7 cellular contexts compared by ENCODE assay signal in the genomic region with DNA sequence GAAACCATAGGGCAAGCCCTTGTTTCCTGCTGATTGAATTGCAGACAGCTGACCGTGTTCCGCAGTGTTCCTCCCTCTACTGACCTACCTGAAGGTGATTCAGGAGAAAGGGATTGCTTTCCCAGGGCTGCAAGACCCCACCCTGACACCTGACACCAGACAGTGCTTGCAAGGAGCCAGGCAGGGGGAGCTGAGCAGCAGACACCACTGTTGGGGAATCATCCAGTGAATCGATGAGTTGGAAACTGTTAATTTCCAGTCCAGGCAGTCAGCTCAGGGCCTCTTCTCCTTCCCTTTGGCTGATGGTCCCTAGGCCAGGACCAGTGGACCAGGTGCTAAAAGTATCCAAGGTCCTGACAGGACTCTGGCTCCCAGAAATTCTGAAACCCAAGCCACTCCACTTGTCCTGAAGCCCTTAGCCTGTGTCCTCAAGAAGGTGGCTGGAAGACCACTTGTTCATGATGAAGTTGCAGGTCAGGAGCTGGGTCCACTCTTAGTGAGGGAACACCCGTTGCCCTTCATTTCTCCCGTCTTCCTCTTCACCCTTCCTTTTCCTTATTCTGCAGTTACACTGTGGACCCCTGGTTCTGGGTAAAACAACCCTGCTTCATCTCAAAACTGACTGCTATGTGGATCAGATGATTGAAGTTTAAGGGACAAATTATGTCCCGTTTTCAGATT. TPM values are rescaled to one million over a fixed set of nuclear protein-coding genes. Genes with fewer than 3 reads are reported as not detected.
DNase-seq lines count a peak whose midpoint lies in the region; ATAC-seq and TF ChIP-seq lines count a peak whose summit lies in the region.

No MANE protein-coding gene starts in this region.

- DNase-seq in ELF-1 (ENCODE audit: low read depth, low spot score) (peak; percentile 78), NCI-H69 (lab: John Stamatoyannopoulos, UW) (peak; percentile 52), osteoblast (ENCODE audit: insufficient read length, low spot score, missing footprints) (peak; percentile 75), inferior parietal cortex (ENCODE audit: extremely low spot score) (no peak)

- no peaks in the 10 kb centered on the region for H3K27me3 ChIP-seq in duodenal mucosa (ENCODE audit: control insufficient read depth in 1 of 2, insufficient read depth in 2 of 2, low read length in 2 of 2)
- no peaks in the 10 kb centered on the region for H3K27me3 ChIP-seq in osteoblast (ENCODE audit: insufficient read depth, low read length)

- H3K36me3 ChIP-seq in duodenal mucosa (ENCODE audit: control insufficient read depth in 1 of 2, insufficient read depth in 2 of 2, low read length in 2 of 2) (peaks cover 22 to 41% of the 10 kb centered on the region in 2 donors), osteoblast (ENCODE audit: insufficient read depth, low read length) (peaks cover 26% of the 10 kb centered on the region)

- no peak overlapping the region for H3K4me2 ChIP-seq in osteoblast (ENCODE audit: insufficient read depth, low read length)

- no peak for TF ChIP-seq CTCF in osteoblast (IDR thresholded peaks at IDR 0.05; ENCODE audit: extremely low read depth, low read depth, low read length)

- H3K9me3 ChIP-seq in duodenal mucosa (ENCODE audit: control insufficient read depth in 1 of 2, low read length in 2 of 2) (no peaks in the 10 kb centered on the region), osteoblast (ENCODE audit: low read depth, low read length) (no peaks in the 10 kb centered on the region)

- no peak overlapping the region for H3K9ac ChIP-seq in duodenal mucosa (ENCODE audit: low read depth in 1 of 2, low read length in 2 of 2)

- no peak overlapping the region for H3K4me3 ChIP-seq in duodenal mucosa (ENCODE audit: low read depth in 1 of 2, low read length in 2 of 2)
- no peak overlapping the region for H3K4me3 ChIP-seq in osteoblast (ENCODE audit: insufficient read depth, low read length)

- H4K20me1 ChIP-seq in osteoblast (ENCODE audit: insufficient read depth, low read length) = peaks cover 32% of the 10 kb centered on the region

- H3K4me1 ChIP-seq in duodenal mucosa (ENCODE audit: control insufficient read depth in 1 of 2, insufficient read depth in 2 of 2, low read length in 2 of 2) (peaks cover 34 to 45% of the 10 kb centered on the region in 2 donors), osteoblast (ENCODE audit: insufficient read depth, low read length) (peaks cover 15% of the 10 kb centered on the region)

- no peak overlapping the region for H2AFZ ChIP-seq in osteoblast (ENCODE audit: low read length)

- peaks cover 17% of the 10 kb centered on the region for H3K79me2 ChIP-seq in osteoblast (ENCODE audit: insufficient read depth, low read length)

- ATAC-seq in HG03460 (IDR thresholded peaks at IDR 0.05; ENCODE audit: unreplicated experiment) (no peak), HG03139 (IDR thresholded peaks at IDR 0.05; ENCODE audit: unreplicated experiment) (no peak)

- H3K27ac ChIP-seq in duodenal mucosa (ENCODE audit: low read depth, low read length) = peak overlapping the region; percentile 26
- H3K27ac ChIP-seq in osteoblast (ENCODE audit: low read depth, low read length) = no peak overlapping the region

RNA-seq across cellular contexts. Expression of a gene that starts 9.5 kb away (rescaled TPM):
- 18.5 and 23.6 TPM in 2 replicates for total RNA-seq in osteoblast

RNA-seq across cellular contexts. Expression of a gene that starts 10.1 kb away (rescaled TPM):
- total RNA-seq in osteoblast = 25.3 and 27.7 TPM in 2 replicates

RNA-seq across cellular contexts. Expression of a gene that starts 53.9 kb away (rescaled TPM):
- 0.29 and 0.36 TPM in 2 replicates for total RNA-seq in osteoblast
